ENCODE assay signal across 19 cellular contexts in the genomic region with DNA sequence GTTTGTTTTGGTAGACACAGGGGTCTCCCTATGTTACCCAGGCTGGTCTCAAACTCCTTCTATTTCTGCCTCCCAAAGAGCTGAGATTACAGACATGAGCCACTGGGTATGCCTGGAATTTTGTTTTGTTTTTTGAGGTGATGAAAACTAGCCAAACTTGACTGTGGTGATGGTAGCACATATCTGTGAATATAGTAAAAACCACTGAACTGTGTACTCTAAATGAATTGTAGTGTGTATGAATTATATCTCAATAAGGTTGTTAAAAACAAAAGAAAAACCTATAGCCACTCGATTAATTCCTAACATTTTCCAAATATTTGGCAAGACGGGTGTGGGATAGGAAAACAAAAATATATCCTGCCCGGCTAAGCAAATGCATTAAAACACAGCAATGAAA.
DNase-seq lines count a peak whose midpoint lies in the region; TF ChIP-seq lines count a peak whose summit lies in the region.
"Had no signal": no experiment of that assay in that cellular context is flagged by ENCODE, and none has a peak within 500 bp of the region (broad histone marks: within the 10 kb centered on the region; RNA-seq: fewer than 3 reads in every experiment).

No MANE protein-coding gene starts in this region.

- H3K4me3 Mint-ChIP-seq in activated CD4-positive, alpha-beta T cell treated with anti-CD3 and anti-CD28 coated beads, Interleukin-2, amount 10 ng/mL, durations not matched to agents 7 days and 5 days, result no peak overlapping the region
- H3K4me3 Mint-ChIP-seq: CD4-positive, CD25-positive, alpha-beta regulatory T cell had no signal

- no peaks in the 10 kb centered on the region for H3K79me2 ChIP-seq in Karpas-422 (ENCODE audit: low read length)

- no peak for TF ChIP-seq CTCF in astrocyte of the spinal cord (IDR thresholded peaks at IDR 0.05; ENCODE audit: low read depth, low read length)

- H3K9me2 ChIP-seq in Karpas-422 (replicated peaks; ENCODE audit: insufficient read depth, low read length), result no peaks in the 10 kb centered on the region

- no peaks in the 10 kb centered on the region for H3K9me3 ChIP-seq in Karpas-422 (ENCODE audit: low read length)
- H3K9me3 ChIP-seq: BE2C had no signal

- in situ Hi-C loops in astrocyte of the spinal cord (cut with HindIII; ENCODE audit: low sequenced_read_pairs), result no loop called here

- H3K27ac Mint-ChIP-seq in activated CD4-positive, alpha-beta T cell treated with anti-CD3 and anti-CD28 coated beads, Interleukin-2, amount 10 ng/mL, durations not matched to agents 7 days and 5 days, result no peak overlapping the region
- H3K27ac Mint-ChIP-seq: CD4-positive, CD25-positive, alpha-beta regulatory T cell had no signal

- H3K4me3 ChIP-seq in astrocyte of the spinal cord (ENCODE audit: low read depth, low read length), result no peak overlapping the region
- no peak overlapping the region for H3K4me3 ChIP-seq in Karpas-422 (ENCODE audit: low read length)
- H3K4me3 ChIP-seq: SK-N-MC had no signal

- H3K36me3 ChIP-seq in Karpas-422 (ENCODE audit: insufficient read depth, low read length), result no peaks in the 10 kb centered on the region
- H3K36me3 ChIP-seq: BE2C had no signal

- H3K27ac ChIP-seq in Karpas-422 (ENCODE audit: low read length), result no peak overlapping the region
- H3K27ac ChIP-seq: SK-N-MC had no signal

- no peak overlapping the region for H3K4me2 ChIP-seq in Karpas-422 (ENCODE audit: low read depth, low read length, poor library complexity, severe bottlenecking)

- POLR2A ChIA-PET in activated CD4-positive, alpha-beta T cell treated with anti-CD3 and anti-CD28 coated beads, Interleukin-2, amount 10 ng/mL, durations not matched to agents 7 days and 5 days (lab: Charles Lee), result no interaction called here

- H2AFZ ChIP-seq in Karpas-422 (ENCODE audit: low read length), result no peak overlapping the region

- peak; percentile 48 for DNase-seq in NCI-H460 (ENCODE audit: extremely low read depth, low read depth)
- DNase-seq in astrocyte of the spinal cord (ENCODE audit: low read depth, low spot score), result peak; percentile 38
- DNase-seq in kidney glomerular epithelial cell (lab: John Stamatoyannopoulos, UW), result peak; percentile 41
- no peak for DNase-seq in cardiac septum (ENCODE audit: low spot score)
- no peak for DNase-seq in Karpas-422
- no peak for DNase-seq in activated CD8-positive, alpha-beta memory T cell treated with anti-CD3 and anti-CD28 coated beads, Interleukin-2, amount 50 U/mL, for 4 hours
- DNase-seq in activated CD4-positive, alpha-beta T cell treated with anti-CD3 and anti-CD28 coated beads, Interleukin-2, amount 10 ng/mL, durations not matched to agents 7 days and 5 days, result no peak
- DNase-seq: BE2C; CD4-positive, CD25-positive, alpha-beta regulatory T cell; COR-L47; Kasumi-1; MM.1S; NCI-H1092; NCI-H146; NCI-H2081; NCI-H510A; NCI-H748 treated with DMSO at 0.1 percent for 48 hours; NK-92 treated with Interleukin-12 subunit alpha and Interleukin-12 subunit beta, amount 100 ng/mL, for 24 hours had no signal

- CTCF ChIA-PET in activated CD4-positive, alpha-beta T cell treated with anti-CD3 and anti-CD28 coated beads, Interleukin-2, amount 10 ng/mL, durations not matched to agents 7 days and 5 days (lab: Charles Lee), result no interaction called here

- H3K27me3 ChIP-seq in Karpas-422 (ENCODE audit: low read length), result no peaks in the 10 kb centered on the region
- H3K27me3 ChIP-seq: BE2C had no signal

- H4K20me1 ChIP-seq in Karpas-422 (ENCODE audit: insufficient read depth, low read depth, low read length), result no peaks in the 10 kb centered on the region

- H3K36me3 Mint-ChIP-seq in activated CD4-positive, alpha-beta T cell treated with anti-CD3 and anti-CD28 coated beads, Interleukin-2, amount 10 ng/mL, durations not matched to agents 7 days and 5 days (ENCODE audit: low read depth), result no peaks in the 10 kb centered on the region
- H3K36me3 Mint-ChIP-seq: CD4-positive, CD25-positive, alpha-beta regulatory T cell had no signal

- H3K4me1 Mint-ChIP-seq in activated CD4-positive, alpha-beta T cell treated with anti-CD3 and anti-CD28 coated beads, Interleukin-2, amount 10 ng/mL, durations not matched to agents 7 days and 5 days, result no peaks in the 10 kb centered on the region
- H3K4me1 Mint-ChIP-seq: CD4-positive, CD25-positive, alpha-beta regulatory T cell had no signal

- intact Hi-C loops in cardiac septum (cut with DNase I), result no loop called here

- H3K9me3 Mint-ChIP-seq in activated CD4-positive, alpha-beta T cell treated with anti-CD3 and anti-CD28 coated beads, Interleukin-2, amount 10 ng/mL, durations not matched to agents 7 days and 5 days, result peaks cover 7% of the 10 kb centered on the region

- H3K4me1 ChIP-seq in Karpas-422 (ENCODE audit: low read length), result no peaks in the 10 kb centered on the region
- H3K4me1 ChIP-seq: BE2C had no signal

- H3K9ac ChIP-seq in Karpas-422 (ENCODE audit: low read length), result no peak overlapping the region

- no peaks in the 10 kb centered on the region for H3K27me3 Mint-ChIP-seq in activated CD4-positive, alpha-beta T cell treated with anti-CD3 and anti-CD28 coated beads, Interleukin-2, amount 10 ng/mL, durations not matched to agents 7 days and 5 days
- H3K27me3 Mint-ChIP-seq: CD4-positive, CD25-positive, alpha-beta regulatory T cell had no signal

Comparison
In these comparisons a context has a peak if more than half of its experiments do, and no peak if none do; other contexts are left out.
1. DNase-seq: peak in NCI-H460 (single experiment), astrocyte of the spinal cord (single experiment) and kidney glomerular epithelial cell (single experiment); none in cardiac septum (single experiment), Karpas-422 (single experiment), activated CD8-positive, alpha-beta memory T cell treated with anti-CD3 and anti-CD28 coated beads, Interleukin-2, amount 50 U/mL, for 4 hours (single experiment) and activated CD4-positive, alpha-beta T cell treated with anti-CD3 and anti-CD28 coated beads, Interleukin-2, amount 10 ng/mL, durations not matched to agents 7 days and 5 days (single experiment).